1 cellular context compared by ENCODE assay signal in the genomic region with DNA sequence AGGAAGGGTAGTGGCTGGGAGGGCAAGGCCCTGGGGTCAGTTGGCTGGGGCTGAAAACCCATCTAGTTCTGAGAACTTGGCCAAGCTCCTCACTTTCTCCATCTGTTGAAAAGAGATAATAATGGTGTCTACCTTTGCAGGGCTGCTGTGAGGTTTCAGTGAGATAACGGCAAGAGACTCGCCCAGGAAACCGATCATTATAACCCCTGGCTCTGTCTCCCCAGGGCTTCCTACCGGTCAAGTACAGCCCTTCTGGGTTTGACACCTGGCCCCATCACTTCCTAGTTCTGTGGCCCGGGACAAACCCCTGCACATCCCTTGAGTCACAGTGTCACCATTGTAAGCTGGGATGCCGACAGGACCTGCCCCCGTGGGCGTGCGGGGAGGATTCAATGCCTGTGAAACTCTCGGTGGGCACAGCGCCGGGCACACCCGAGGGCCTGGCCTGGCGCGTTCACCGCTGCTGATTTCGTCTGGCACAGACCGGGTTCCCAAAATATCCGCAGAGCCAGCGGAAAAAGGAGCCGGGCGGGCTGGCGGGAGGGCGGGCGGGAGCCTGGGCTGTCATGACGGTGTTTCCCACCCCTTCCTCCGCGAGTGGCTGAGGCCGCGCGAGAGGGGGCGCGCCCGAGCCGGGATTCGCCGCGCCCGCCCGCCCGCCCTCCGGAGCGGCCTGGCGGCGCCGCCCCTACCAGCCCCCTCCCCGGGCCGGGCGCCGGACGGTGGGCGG.
TF ChIP-seq lines count a peak whose summit lies in the region.

No MANE protein-coding gene starts in this region.

TF ChIP-seq in HepG2, 621 proteins besides CTCF, POLR2A, EP300 and RAD21 (continued from another document):
- TF ChIP-seq ZNF296 (CRISPR knock-in tag; conservative IDR thresholded peaks at IDR 0.05) (no peak), ATM (IDR thresholded peaks at IDR 0.05; ENCODE audit: borderline replicate concordance) (no peak), CHD2 (IDR thresholded peaks at IDR 0.05; ENCODE audit: low read depth, low read length) (peak; percentile 68; the same call in 1 of the 2 replicates), ATF7-NPFF (CRISPR knock-in tag; IDR thresholded peaks at IDR 0.05; ENCODE audit: low read depth) (no peak), HOXA5 (CRISPR knock-in tag; IDR thresholded peaks at IDR 0.05) (no peak), RBM39 (IDR thresholded peaks at IDR 0.05; ENCODE audit: low read depth, low read length, poor library complexity, severe bottlenecking) (no peak), ZNF136 (CRISPR knock-in tag; IDR thresholded peaks at IDR 0.05; ENCODE audit: low read depth) (no peak), MEF2D (CRISPR knock-in tag; IDR thresholded peaks at IDR 0.05) (no peak), KDM2A (CRISPR knock-in tag; IDR thresholded peaks at IDR 0.05; ENCODE audit: borderline replicate concordance, low read depth) (peak; percentile 35; the same call in 1 of the 2 replicates), ZNF274 (CRISPR knock-in tag; IDR thresholded peaks at IDR 0.05) (no peak), SMAD3 (CRISPR knock-in tag; IDR thresholded peaks at IDR 0.05) (no peak), KDM5B (CRISPR knock-in tag; IDR thresholded peaks at IDR 0.05; ENCODE audit: borderline replicate concordance) (no peak), MEIS1 (CRISPR knock-in tag; IDR thresholded peaks at IDR 0.05; ENCODE audit: borderline replicate concordance) (no peak), U2AF2 (IDR thresholded peaks at IDR 0.05; ENCODE audit: low read depth, low read length) (no peak), HDAC6 (IDR thresholded peaks at IDR 0.05; ENCODE audit: low read depth, low read length) (no peak)
- TF ChIP-seq, protein P1, sequence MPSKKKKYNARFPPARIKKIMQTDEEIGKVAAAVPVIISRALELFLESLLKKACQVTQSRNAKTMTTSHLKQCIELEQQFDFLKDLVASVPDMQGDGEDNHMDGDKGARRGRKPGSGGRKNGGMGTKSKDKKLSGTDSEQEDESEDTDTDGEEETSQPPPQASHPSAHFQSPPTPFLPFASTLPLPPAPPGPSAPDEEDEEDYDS (CRISPR knock-in tag; IDR thresholded peaks at IDR 0.05) = no peak
- TF ChIP-seq, protein P2, sequence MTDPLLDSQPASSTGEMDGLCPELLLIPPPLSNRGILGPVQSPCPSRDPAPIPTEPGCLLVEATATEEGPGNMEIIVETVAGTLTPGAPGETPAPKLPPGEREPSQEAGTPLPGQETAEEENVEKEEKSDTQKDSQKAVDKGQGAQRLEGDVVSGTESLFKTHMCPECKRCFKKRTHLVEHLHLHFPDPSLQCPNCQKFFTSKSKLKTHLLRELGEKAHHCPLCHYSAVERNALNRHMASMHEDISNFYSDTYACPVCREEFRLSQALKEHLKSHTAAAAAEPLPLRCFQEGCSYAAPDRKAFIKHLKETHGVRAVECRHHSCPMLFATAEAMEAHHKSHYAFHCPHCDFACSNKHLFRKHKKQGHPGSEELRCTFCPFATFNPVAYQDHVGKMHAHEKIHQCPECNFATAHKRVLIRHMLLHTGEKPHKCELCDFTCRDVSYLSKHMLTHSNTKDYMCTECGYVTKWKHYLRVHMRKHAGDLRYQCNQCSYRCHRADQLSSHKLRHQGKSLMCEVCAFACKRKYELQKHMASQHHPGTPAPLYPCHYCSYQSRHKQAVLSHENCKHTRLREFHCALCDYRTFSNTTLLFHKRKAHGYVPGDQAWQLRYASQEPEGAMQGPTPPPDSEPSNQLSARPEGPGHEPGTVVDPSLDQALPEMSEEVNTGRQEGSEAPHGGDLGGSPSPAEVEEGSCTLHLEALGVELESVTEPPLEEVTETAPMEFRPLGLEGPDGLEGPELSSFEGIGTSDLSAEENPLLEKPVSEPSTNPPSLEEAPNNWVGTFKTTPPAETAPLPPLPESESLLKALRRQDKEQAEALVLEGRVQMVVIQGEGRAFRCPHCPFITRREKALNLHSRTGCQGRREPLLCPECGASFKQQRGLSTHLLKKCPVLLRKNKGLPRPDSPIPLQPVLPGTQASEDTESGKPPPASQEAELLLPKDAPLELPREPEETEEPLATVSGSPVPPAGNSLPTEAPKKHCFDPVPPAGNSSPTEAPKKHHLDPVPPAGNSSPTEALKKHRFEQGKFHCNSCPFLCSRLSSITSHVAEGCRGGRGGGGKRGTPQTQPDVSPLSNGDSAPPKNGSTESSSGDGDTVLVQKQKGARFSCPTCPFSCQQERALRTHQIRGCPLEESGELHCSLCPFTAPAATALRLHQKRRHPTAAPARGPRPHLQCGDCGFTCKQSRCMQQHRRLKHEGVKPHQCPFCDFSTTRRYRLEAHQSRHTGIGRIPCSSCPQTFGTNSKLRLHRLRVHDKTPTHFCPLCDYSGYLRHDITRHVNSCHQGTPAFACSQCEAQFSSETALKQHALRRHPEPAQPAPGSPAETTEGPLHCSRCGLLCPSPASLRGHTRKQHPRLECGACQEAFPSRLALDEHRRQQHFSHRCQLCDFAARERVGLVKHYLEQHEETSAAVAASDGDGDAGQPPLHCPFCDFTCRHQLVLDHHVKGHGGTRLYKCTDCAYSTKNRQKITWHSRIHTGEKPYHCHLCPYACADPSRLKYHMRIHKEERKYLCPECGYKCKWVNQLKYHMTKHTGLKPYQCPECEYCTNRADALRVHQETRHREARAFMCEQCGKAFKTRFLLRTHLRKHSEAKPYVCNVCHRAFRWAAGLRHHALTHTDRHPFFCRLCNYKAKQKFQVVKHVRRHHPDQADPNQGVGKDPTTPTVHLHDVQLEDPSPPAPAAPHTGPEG (CRISPR knock-in tag; IDR thresholded peaks at IDR 0.05) = peak; percentile 74
- TF ChIP-seq, protein P3, sequence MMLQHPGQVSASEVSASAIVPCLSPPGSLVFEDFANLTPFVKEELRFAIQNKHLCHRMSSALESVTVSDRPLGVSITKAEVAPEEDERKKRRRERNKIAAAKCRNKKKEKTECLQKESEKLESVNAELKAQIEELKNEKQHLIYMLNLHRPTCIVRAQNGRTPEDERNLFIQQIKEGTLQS (CRISPR knock-in tag; IDR thresholded peaks at IDR 0.05) = no peak
- TF ChIP-seq, protein P4, sequence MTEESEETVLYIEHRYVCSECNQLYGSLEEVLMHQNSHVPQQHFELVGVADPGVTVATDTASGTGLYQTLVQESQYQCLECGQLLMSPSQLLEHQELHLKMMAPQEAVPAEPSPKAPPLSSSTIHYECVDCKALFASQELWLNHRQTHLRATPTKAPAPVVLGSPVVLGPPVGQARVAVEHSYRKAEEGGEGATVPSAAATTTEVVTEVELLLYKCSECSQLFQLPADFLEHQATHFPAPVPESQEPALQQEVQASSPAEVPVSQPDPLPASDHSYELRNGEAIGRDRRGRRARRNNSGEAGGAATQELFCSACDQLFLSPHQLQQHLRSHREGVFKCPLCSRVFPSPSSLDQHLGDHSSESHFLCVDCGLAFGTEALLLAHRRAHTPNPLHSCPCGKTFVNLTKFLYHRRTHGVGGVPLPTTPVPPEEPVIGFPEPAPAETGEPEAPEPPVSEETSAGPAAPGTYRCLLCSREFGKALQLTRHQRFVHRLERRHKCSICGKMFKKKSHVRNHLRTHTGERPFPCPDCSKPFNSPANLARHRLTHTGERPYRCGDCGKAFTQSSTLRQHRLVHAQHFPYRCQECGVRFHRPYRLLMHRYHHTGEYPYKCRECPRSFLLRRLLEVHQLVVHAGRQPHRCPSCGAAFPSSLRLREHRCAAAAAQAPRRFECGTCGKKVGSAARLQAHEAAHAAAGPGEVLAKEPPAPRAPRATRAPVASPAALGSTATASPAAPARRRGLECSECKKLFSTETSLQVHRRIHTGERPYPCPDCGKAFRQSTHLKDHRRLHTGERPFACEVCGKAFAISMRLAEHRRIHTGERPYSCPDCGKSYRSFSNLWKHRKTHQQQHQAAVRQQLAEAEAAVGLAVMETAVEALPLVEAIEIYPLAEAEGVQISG (CRISPR knock-in tag; IDR thresholded peaks at IDR 0.05) = no peak
- TF ChIP-seq, protein P5, sequence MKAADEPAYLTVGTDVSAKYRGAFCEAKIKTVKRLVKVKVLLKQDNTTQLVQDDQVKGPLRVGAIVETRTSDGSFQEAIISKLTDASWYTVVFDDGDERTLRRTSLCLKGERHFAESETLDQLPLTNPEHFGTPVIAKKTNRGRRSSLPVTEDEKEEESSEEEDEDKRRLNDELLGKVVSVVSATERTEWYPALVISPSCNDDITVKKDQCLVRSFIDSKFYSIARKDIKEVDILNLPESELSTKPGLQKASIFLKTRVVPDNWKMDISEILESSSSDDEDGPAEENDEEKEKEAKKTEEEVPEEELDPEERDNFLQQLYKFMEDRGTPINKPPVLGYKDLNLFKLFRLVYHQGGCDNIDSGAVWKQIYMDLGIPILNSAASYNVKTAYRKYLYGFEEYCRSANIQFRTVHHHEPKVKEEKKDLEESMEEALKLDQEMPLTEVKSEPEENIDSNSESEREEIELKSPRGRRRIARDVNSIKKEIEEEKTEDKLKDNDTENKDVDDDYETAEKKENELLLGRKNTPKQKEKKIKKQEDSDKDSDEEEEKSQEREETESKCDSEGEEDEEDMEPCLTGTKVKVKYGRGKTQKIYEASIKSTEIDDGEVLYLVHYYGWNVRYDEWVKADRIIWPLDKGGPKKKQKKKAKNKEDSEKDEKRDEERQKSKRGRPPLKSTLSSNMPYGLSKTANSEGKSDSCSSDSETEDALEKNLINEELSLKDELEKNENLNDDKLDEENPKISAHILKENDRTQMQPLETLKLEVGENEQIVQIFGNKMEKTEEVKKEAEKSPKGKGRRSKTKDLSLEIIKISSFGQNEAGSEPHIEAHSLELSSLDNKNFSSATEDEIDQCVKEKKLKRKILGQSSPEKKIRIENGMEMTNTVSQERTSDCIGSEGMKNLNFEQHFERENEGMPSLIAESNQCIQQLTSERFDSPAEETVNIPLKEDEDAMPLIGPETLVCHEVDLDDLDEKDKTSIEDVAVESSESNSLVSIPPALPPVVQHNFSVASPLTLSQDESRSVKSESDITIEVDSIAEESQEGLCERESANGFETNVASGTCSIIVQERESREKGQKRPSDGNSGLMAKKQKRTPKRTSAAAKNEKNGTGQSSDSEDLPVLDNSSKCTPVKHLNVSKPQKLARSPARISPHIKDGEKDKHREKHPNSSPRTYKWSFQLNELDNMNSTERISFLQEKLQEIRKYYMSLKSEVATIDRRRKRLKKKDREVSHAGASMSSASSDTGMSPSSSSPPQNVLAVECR (CRISPR knock-in tag; IDR thresholded peaks at IDR 0.05; ENCODE audit: borderline replicate concordance) = peak; percentile 74
- TF ChIP-seq, protein P6, sequence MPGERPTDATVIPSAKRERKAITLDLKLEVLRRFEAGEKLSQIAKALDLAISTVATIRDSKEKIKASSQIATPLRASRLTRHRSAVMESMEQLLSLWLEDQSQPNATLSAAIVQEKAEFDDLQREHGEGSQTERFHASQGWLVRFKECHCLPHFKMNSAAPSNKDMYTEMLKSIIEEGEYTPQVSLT (CRISPR knock-in tag; IDR thresholded peaks at IDR 0.05; ENCODE audit: borderline replicate concordance, low read depth) = no peak
TF ChIP-seq in HepG2: peak in this region for 25.
